In genomic region chr7:151851160-151851751, GRCh38 we compare ENCODE assay signal across 9 cellular contexts. TPM values are rescaled to one million over a fixed set of nuclear protein-coding genes. Genes with fewer than 3 reads are reported as not detected.
DNase-seq lines count a peak whose midpoint lies in the region; ATAC-seq, FAIRE-seq and TF ChIP-seq lines count a peak whose summit lies in the region.
"Had no signal": no experiment of that assay in that cellular context is flagged by ENCODE, and none has a peak within 500 bp of the region (broad histone marks: within the 10 kb centered on the region; RNA-seq: fewer than 3 reads in every experiment).

No MANE protein-coding gene starts in this region.

- no peak for TF ChIP-seq RAD21 in GM12878 (IDR thresholded peaks at IDR 0.05; ENCODE audit: insufficient read depth, low read depth, low read length)

- intact Hi-C loops in GM12878 (cut with micrococcal nuclease; ENCODE audit: unreplicated experiment) (no loop called here), mucosa of descending colon (cut with DNase I, micrococcal nuclease) (no loop called here), sigmoid colon (cut with DNase I) (no loop called here)

- peak overlapping the region; percentile 50 for H2AFZ ChIP-seq in GM12878 (ENCODE audit: control insufficient read depth, low read depth, low read length)

- no peaks in the 10 kb centered on the region for H3K9me3 ChIP-seq in GM12878 (replicated peaks; ENCODE audit: control insufficient read depth, insufficient read depth, low read length)
- H3K9me3 ChIP-seq in mucosa of descending colon = no peaks in the 10 kb centered on the region
- no peaks in the 10 kb centered on the region for H3K9me3 ChIP-seq in sigmoid colon

- no peak overlapping the region for H3K9ac ChIP-seq in GM12878 (ENCODE audit: control insufficient read depth, insufficient read depth, low read length)

- no peaks in the 10 kb centered on the region for H3K36me3 ChIP-seq in GM12878 (ENCODE audit: control insufficient read depth in 2 of 2, insufficient read depth in 2 of 2, low read length in 1 of 2)
- no peaks in the 10 kb centered on the region for H3K36me3 ChIP-seq in mucosa of descending colon (ENCODE audit: low read depth)
- H3K36me3 ChIP-seq in sigmoid colon = no peaks in the 10 kb centered on the region
- H3K36me3 ChIP-seq: cardiac muscle cell had no signal

- no peaks in the 10 kb centered on the region for H3K36me3 Mint-ChIP-seq in HFFc6 (ENCODE audit: low read depth)

- peaks cover 57% of the 10 kb centered on the region for H3K27me3 Mint-ChIP-seq in HFFc6 (ENCODE audit: insufficient read depth)

- SMC1A ChIA-PET in GM12878 (lab: Charles Lee; ENCODE audit: uncharacterized antibody, unreplicated experiment) = no interaction called here

- CTCF ChIA-PET in GM12878 (lab: Yijun Ruan, JAX) = interaction anchor here (0.5 kb wide), 1 partner anchor 863 kb away, joined by 3 read pairs; no protein-coding TSS in a partner anchor

- RAD21 ChIA-PET in GM12878 (lab: Charles Lee; ENCODE audit: unreplicated experiment) = no interaction called here

- H3K4me2 ChIP-seq in GM12878 (ENCODE audit: control insufficient read depth, insufficient read depth) = peak overlapping the region; percentile 68

- no TSS peak for BruUV-seq in GM12878 (replicated peaks; lab: Mats Ljungman, UMichigan)

- no peaks in the 10 kb centered on the region for H3K79me2 ChIP-seq in GM12878 (ENCODE audit: control insufficient read depth, insufficient read depth, low read length)

- in situ Hi-C loops in GM12878 (cut with MboI) = no loop called here

- WGBS in GM12878 (ENCODE audit: insufficient coverage, insufficient replicate concordance, low lambda C conversion rate, missing lambda C conversion rate) = 2% methylated on average over 16 of the region's 16 CpGs
- 44 to 65% methylated on average over 16 of the region's 16 CpGs for WGBS in sigmoid colon, 2 donors

- FAIRE-seq in GM12878 (lab: Jason Lieb, UNC) = no peak

- POLR2A ChIA-PET in GM12878 (lab: Charles Lee) = no interaction called here

- H3K27ac Mint-ChIP-seq in HFFc6 = no peak overlapping the region

- no peaks in the 10 kb centered on the region for H4K20me1 ChIP-seq in GM12878 (ENCODE audit: control insufficient read depth, insufficient read depth)

- H3K4me3 ChIP-seq in GM12878 (no peak overlapping the region), mucosa of descending colon (no peak overlapping the region), sigmoid colon (no peak overlapping the region)
- H3K4me3 ChIP-seq: cardiac muscle cell had no signal

- no peaks in the 10 kb centered on the region for H3K4me1 Mint-ChIP-seq in HFFc6 (ENCODE audit: low read depth)

- ATAC-seq in GM18907 (IDR thresholded peaks at IDR 0.05; ENCODE audit: unreplicated experiment) (peak; percentile 48), GM12878 (peak; percentile 64), mucosa of descending colon (peak; percentile 54), HG02885 (IDR thresholded peaks at IDR 0.05; ENCODE audit: poor library complexity, unreplicated experiment) (no peak)

- H3K4me3 Mint-ChIP-seq in HFFc6 = no peak overlapping the region

- DNase-seq in MV-4-11 (lab: John Stamatoyannopoulos, UW) = peak; percentile 88
- DNase-seq in GM12878 (ENCODE audit: low read depth, low spot score) = peak; percentile 13
- peak in 1 of 3 donors; percentile 63 for DNase-seq in mucosa of descending colon
- no peak for DNase-seq in AG08396 (ENCODE audit: low spot score)
- DNase-seq in HFFc6 = no peak
- no peak for DNase-seq in sigmoid colon

- H3K27me3 ChIP-seq in GM12878 (replicated peaks in 1 of 2; ENCODE audit: control insufficient read depth in 2 of 2, insufficient read depth in 2 of 2, low read length in 1 of 2) (no peaks in the 10 kb centered on the region), sigmoid colon (no peaks in the 10 kb centered on the region)
- H3K27me3 ChIP-seq: cardiac muscle cell had no signal

- H3K27ac ChIP-seq in GM12878 (ENCODE audit: control insufficient read depth, insufficient read depth) = no peak overlapping the region
- peak overlapping the region in 2 of 4 donors; percentile 1 to 11 for H3K27ac ChIP-seq in sigmoid colon
- H3K27ac ChIP-seq: cardiac muscle cell had no signal

- TF ChIP-seq POLR2A in GM12878 (IDR thresholded peaks at IDR 0.05; ENCODE audit: low read depth, low read length) (no peak), sigmoid colon (IDR thresholded peaks at IDR 0.05) (no peak)

- no peak for TF ChIP-seq CTCF in GM12878 (IDR thresholded peaks at IDR 0.05 in 2 of 3, conservative IDR thresholded peaks at IDR 0.05 in 1 of 3; ENCODE audit: control insufficient read depth in 2 of 3, extremely low read depth in 1 of 3, insufficient read depth in 1 of 3, low read depth in 3 of 3, low read length in 3 of 3)
- no peak for TF ChIP-seq CTCF in mucosa of descending colon (IDR thresholded peaks at IDR 0.05)
- TF ChIP-seq CTCF in HFFc6 (IDR thresholded peaks at IDR 0.05) = no peak
- TF ChIP-seq CTCF in sigmoid colon (IDR thresholded peaks at IDR 0.05) = no peak

- no peaks in the 10 kb centered on the region for H3K9me3 Mint-ChIP-seq in HFFc6

- no peak for TF ChIP-seq EP300 in GM12878 (IDR thresholded peaks at IDR 0.05; ENCODE audit: borderline replicate concordance in 1 of 2, control insufficient read depth in 1 of 2, low read depth in 2 of 2, low read length in 2 of 2)
- TF ChIP-seq EP300 in sigmoid colon (IDR thresholded peaks at IDR 0.05) = no peak

- peaks cover 10% of the 10 kb centered on the region for H3K4me1 ChIP-seq in GM12878 (ENCODE audit: control insufficient read depth, insufficient read depth, low read length)
- no peaks in the 10 kb centered on the region for H3K4me1 ChIP-seq in mucosa of descending colon (ENCODE audit: low read depth)
- no peaks in the 10 kb centered on the region for H3K4me1 ChIP-seq in sigmoid colon

TF ChIP-seq in GM12878, 131 proteins besides CTCF, POLR2A, EP300 and RAD21:
- 0 out of 2 replicates have a peak, but pooled peaks have one; percentile 32 for TF ChIP-seq IKZF1 (conservative IDR thresholded peaks at IDR 0.05)
- TF ChIP-seq SPI1 (IDR thresholded peaks at IDR 0.05; ENCODE audit: borderline replicate concordance, insufficient read depth, low read depth, low read length) = peak; percentile 67
- TF ChIP-seq IKZF2 (IDR thresholded peaks at IDR 0.05) = peak; percentile 26 to 28; a peak in 2 of 4 replicates
- no peak for TF ChIP-seq ATF2 (IDR thresholded peaks at IDR 0.05; ENCODE audit: low read length)
- TF ChIP-seq MXI1 (IDR thresholded peaks at IDR 0.05; ENCODE audit: low read depth, low read length) = no peak
- peak; percentile 17; the same call in 1 of the 2 replicates for TF ChIP-seq RUNX3 (IDR thresholded peaks at IDR 0.05; ENCODE audit: low read length)

RNA-seq across cellular contexts. Expression of gene PRKAG2, which starts 25.7 kb away (rescaled TPM):
- 8.7 and 13.0 TPM in 2 replicates for total RNA-seq in GM12878 (2013; cell fraction: nucleolus; rRNA removed)
- total RNA-seq in GM12878 (2014; rRNA removed) (5.0 and 6.4 TPM in 2 replicates), GM12878 (2014; rRNA removed; fragmentation: Illumina TruSeq; extraction: Trizol) (6.0 and 7.7 TPM in 2 replicates), GM12878 (2021) (8.1 and 8.9 TPM in 2 replicates), mucosa of descending colon (10 to 100 TPM; 42.4 to 48.5 (median 46.6) TPM), sigmoid colon (10 to 100 TPM; 37.1 to 51.2 (median 40.1) TPM)
- polyA plus RNA-seq in GM12878 (2011; ENCODE audit: low read depth) = 4.1 TPM
- polyA plus RNA-seq in GM12878 (2011; rRNA removed) (6.5 and 9.2 TPM in 2 replicates), GM12878 (2014; fragmentation: Illumina TruSeq; extraction: Trizol) (8.3 and 10.0 TPM in 2 replicates), GM12878 (2014; fragmentation: Nextera tagmentation; extraction: Ambion mirVana) (1 to 10 TPM; 3.4 to 3.5 TPM), GM12878 (2014; rRNA removed) (7.7 and 8.7 TPM in 2 replicates), GM12878 (2016; fragmentation: Nextera tagmentation; extraction: Ambion mirVana) (1 to 10 TPM; 5.9 to 7.0 TPM), sigmoid colon (10 to 100 TPM; 19.2 to 31.9 (median 29.4) TPM)
- 3.7 and 4.2 TPM in 2 replicates for polyA plus RNA-seq in GM12878 (2011; cell fraction: cytosol; rRNA removed)
- polyA plus RNA-seq in GM12878 (2011; cell fraction: nucleus; rRNA removed) = 5.6 and 6.6 TPM in 2 replicates
- polyA plus RNA-seq in GM12878 (2012) = 4.8 and 5.5 TPM in 2 replicates
- polyA minus RNA-seq in GM12878 (2011; rRNA and poly(A)+ RNA removed) = 2.3 and 3.9 TPM in 2 replicates
- 2.0 and 3.9 TPM in 2 replicates for polyA minus RNA-seq in GM12878 (2011; cell fraction: cytosol; rRNA and poly(A)+ RNA removed)
- 2.5 and 3.6 TPM in 2 replicates for polyA minus RNA-seq in GM12878 (2011; cell fraction: nucleus; rRNA and poly(A)+ RNA removed)
- 10 to 100 TPM; 15.1 to 19.2 (median 18.4) TPM for total RNA-seq in HFFc6 (2021; fragmentation: NEBNext Ultra II Directional; extraction: Animal tissue kit (Norgen Biotek cat#: 25700))

Comparison
In these comparisons a context has a peak if more than half of its experiments do, and no peak if none do; other contexts are left out.
1. DNase-seq: peak in MV-4-11 (single experiment) and GM12878 (single experiment); none in AG08396 (single experiment), HFFc6 (single experiment) and sigmoid colon (single experiment).